Comparison of ENCODE assay signal across 8 cellular contexts in the genomic region with DNA sequence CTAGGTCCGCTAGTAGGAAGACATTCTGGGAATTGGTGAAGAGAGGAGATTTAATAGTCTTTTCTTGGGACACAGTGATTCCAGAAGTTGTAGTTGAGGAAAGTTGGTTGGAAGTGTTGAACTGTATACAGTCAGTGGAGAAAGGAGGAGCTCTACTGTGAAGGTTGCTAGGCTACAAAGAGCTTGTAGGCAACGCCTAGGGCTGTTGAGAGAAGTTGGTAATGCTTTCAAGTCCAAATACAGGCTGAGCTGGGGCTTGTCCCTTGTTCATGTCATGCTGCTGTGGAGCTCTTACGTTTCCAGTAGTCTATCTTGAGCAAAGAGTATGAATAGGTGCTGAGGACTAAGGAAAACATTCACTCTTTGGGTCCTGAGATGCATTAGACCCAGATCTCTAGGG. TPM values are rescaled to one million over a fixed set of nuclear protein-coding genes. Genes with fewer than 3 reads are reported as not detected.
DNase-seq lines count a peak whose midpoint lies in the region; ATAC-seq, FAIRE-seq and TF ChIP-seq lines count a peak whose summit lies in the region.

No MANE protein-coding gene starts in this region.

- no peaks in the 10 kb centered on the region for H3K36me3 Mint-ChIP-seq in natural killer cell

- H3K27ac ChIP-seq in OCI-LY1 (ENCODE audit: low read depth, low read length, poor library complexity, severe bottlenecking) (no peak overlapping the region), endothelial cell of umbilical vein (ENCODE audit: insufficient read depth, low read depth, low read length) (no peak overlapping the region)

- H3K9ac ChIP-seq in OCI-LY1 (ENCODE audit: low read length): peak overlapping the region; percentile 66; the same call in 1 of the 2 replicates
- no peak overlapping the region for H3K9ac ChIP-seq in endothelial cell of umbilical vein (replicated peaks; ENCODE audit: extremely low read depth, insufficient read depth, low read length)

- dilution Hi-C loops in endothelial cell of umbilical vein (cut with MboI; ENCODE audit: extremely low pct_ligation_motif_present, low sequenced_read_pairs): no loop called here

- TF ChIP-seq POLR2A in endothelial cell of umbilical vein (IDR thresholded peaks at IDR 0.05; ENCODE audit: low read depth, low read length): no peak

- POLR2A ChIA-PET in endothelial cell of umbilical vein (lab: Charles Lee): no interaction called here

- H3K27me3 ChIP-seq in OCI-LY1 (ENCODE audit: insufficient read depth, low read length) (no peaks in the 10 kb centered on the region), endothelial cell of umbilical vein (ENCODE audit: control insufficient read depth in 2 of 2, insufficient read depth in 2 of 2, low read length in 2 of 2) (no peaks in the 10 kb centered on the region)

- no peak for DNase-seq in endothelial cell of umbilical vein (ENCODE audit: low read depth, low spot score)
- no peak for DNase-seq in natural killer cell
- no peak for DNase-seq in activated gamma-delta T cell (lab: John Stamatoyannopoulos, UW)
- no peak for DNase-seq in NK-92 (lab: John Stamatoyannopoulos, UW; ENCODE audit: unreplicated experiment)
- DNase-seq in RPMI8226: no peak
- no peak for DNase-seq in NK-92 treated with Interleukin-12 subunit alpha and Interleukin-12 subunit beta, amount 100 ng/mL, for 24 hours (lab: John Stamatoyannopoulos, UW)

- CTCF ChIA-PET in endothelial cell of umbilical vein (lab: Charles Lee): interaction anchor here (0.7 to 2.0 kb wide), 7 partner anchors 10 to 340 kb away, joined by 3 to 6 read pairs (median 3); no protein-coding TSS in a partner anchor

- peaks cover 15% of the 10 kb centered on the region for H3K4me1 ChIP-seq in OCI-LY1 (ENCODE audit: insufficient read depth, low read length, severe bottlenecking)
- H3K4me1 ChIP-seq in endothelial cell of umbilical vein (ENCODE audit: control insufficient read depth, extremely low read depth, insufficient read depth, low read length): peaks cover 7% of the 10 kb centered on the region

- H4K20me1 ChIP-seq in OCI-LY1 (ENCODE audit: insufficient read depth, low read length): no peaks in the 10 kb centered on the region
- peaks cover 2% of the 10 kb centered on the region for H4K20me1 ChIP-seq in endothelial cell of umbilical vein (replicated peaks; ENCODE audit: control insufficient read depth, extremely low read depth, insufficient read depth, low read length)

- peaks cover 4 to 7% of the 10 kb centered on the region in 2 donors for H3K27me3 Mint-ChIP-seq in natural killer cell (ENCODE audit: low read depth in 2 of 2)

- H3K27ac Mint-ChIP-seq in natural killer cell: peak overlapping the region; percentile 74 to 94

- H2AFZ ChIP-seq in OCI-LY1 (ENCODE audit: low read length): no peak overlapping the region
- no peak overlapping the region for H2AFZ ChIP-seq in endothelial cell of umbilical vein (ENCODE audit: low read depth, low read length)

- no peaks in the 10 kb centered on the region for H3K9me2 ChIP-seq in OCI-LY1 (ENCODE audit: low read depth, low read length)

- H3K9me1 ChIP-seq in endothelial cell of umbilical vein (replicated peaks; ENCODE audit: control insufficient read depth, extremely low read depth, insufficient read depth, low read length): no peaks in the 10 kb centered on the region

- H3F3A ChIP-seq in OCI-LY1 (ENCODE audit: insufficient read depth, low read length): no peaks in the 10 kb centered on the region

- TF ChIP-seq CTCF in OCI-LY1 (IDR thresholded peaks at IDR 0.05; ENCODE audit: low read length): no peak
- no peak for TF ChIP-seq CTCF in endothelial cell of umbilical vein (IDR thresholded peaks at IDR 0.05; ENCODE audit: extremely low read depth in 1 of 2, insufficient read depth in 1 of 2, low read depth in 1 of 2, low read length in 2 of 2)
- no peak for TF ChIP-seq CTCF in natural killer cell (IDR thresholded peaks at IDR 0.05)

- ATAC-seq in natural killer cell: peak in 1 of 3 donors; percentile 51

- no TSS peak for BruUV-seq in endothelial cell of umbilical vein (replicated peaks; lab: Mats Ljungman, UMichigan)

- H3K9me3 Mint-ChIP-seq in natural killer cell: no peaks in the 10 kb centered on the region

- intact Hi-C loops in endothelial cell of umbilical vein (cut with micrococcal nuclease): loop anchor here (2.0 kb wide), 1 partner anchor 14 kb away; no protein-coding TSS in a partner anchor
- intact Hi-C loops in natural killer cell (cut with micrococcal nuclease): no loop called here

- no peaks in the 10 kb centered on the region for H3K36me3 ChIP-seq in OCI-LY1 (ENCODE audit: insufficient read depth, low read length)
- H3K36me3 ChIP-seq in endothelial cell of umbilical vein (ENCODE audit: control insufficient read depth in 2 of 2, extremely low read depth in 1 of 2, insufficient read depth in 2 of 2, low read length in 2 of 2): no peaks in the 10 kb centered on the region

- H3K4me2 ChIP-seq in OCI-LY1 (ENCODE audit: low read length) (peak overlapping the region; percentile 64), endothelial cell of umbilical vein (ENCODE audit: insufficient read depth, low read length) (peak overlapping the region; percentile 49)

- H3K79me2 ChIP-seq in OCI-LY1 (ENCODE audit: insufficient read depth, low read length) (peaks cover 17% of the 10 kb centered on the region; the same call in 1 of the 2 replicates), endothelial cell of umbilical vein (ENCODE audit: control insufficient read depth, insufficient read depth, low read length) (peaks cover 20% of the 10 kb centered on the region)

- H3K4me3 Mint-ChIP-seq in natural killer cell: peak overlapping the region; percentile 83

- peak overlapping the region; percentile 80 for H3K4me3 ChIP-seq in GM08714 (ENCODE audit: low read length)
- peak overlapping the region; percentile 76 for H3K4me3 ChIP-seq in OCI-LY1 (ENCODE audit: low read depth, low read length, poor library complexity, severe bottlenecking)
- peak overlapping the region in 2 of 3 experiments; percentile 56 to 95 for H3K4me3 ChIP-seq in endothelial cell of umbilical vein (replicated peaks in 1 of 3; ENCODE audit: insufficient read depth in 1 of 3, low read depth in 1 of 3, low read length in 3 of 3)

- H3K9me3 ChIP-seq in OCI-LY1 (ENCODE audit: low read length) (no peaks in the 10 kb centered on the region), endothelial cell of umbilical vein (replicated peaks; ENCODE audit: control insufficient read depth, insufficient read depth, low read length) (no peaks in the 10 kb centered on the region)

- FAIRE-seq in endothelial cell of umbilical vein (lab: Jason Lieb, UNC): no peak

- peaks cover 38 to 43% of the 10 kb centered on the region in 2 donors for H3K4me1 Mint-ChIP-seq in natural killer cell

TF ChIP-seq in endothelial cell of umbilical vein, 7 proteins besides CTCF, POLR2A, EP300 and RAD21:
- TF ChIP-seq EZH2 (IDR thresholded peaks at IDR 0.05; ENCODE audit: borderline replicate concordance, low read depth, low read length, severe bottlenecking) (no peak), GATA2 (IDR thresholded peaks at IDR 0.05; ENCODE audit: insufficient read depth, insufficient read length, low read depth, low read length) (no peak), JUN (IDR thresholded peaks at IDR 0.05; ENCODE audit: borderline replicate concordance, insufficient read depth, insufficient read length, low read depth) (no peak), POLR2AphosphoS5 (IDR thresholded peaks at IDR 0.05; ENCODE audit: insufficient read depth, low read depth, low read length) (no peak), MYC (IDR thresholded peaks at IDR 0.05; ENCODE audit: low read depth, low read length) (no peak), FOS (IDR thresholded peaks at IDR 0.05; ENCODE audit: borderline replicate concordance, insufficient read depth, low read length) (no peak)
- TF ChIP-seq, protein P1, sequence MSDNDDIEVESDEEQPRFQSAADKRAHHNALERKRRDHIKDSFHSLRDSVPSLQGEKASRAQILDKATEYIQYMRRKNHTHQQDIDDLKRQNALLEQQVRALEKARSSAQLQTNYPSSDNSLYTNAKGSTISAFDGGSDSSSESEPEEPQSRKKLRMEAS (IDR thresholded peaks at IDR 0.05; ENCODE audit: insufficient read depth, insufficient read length): no peak

RNA-seq across cellular contexts. Expression of a gene that starts 1.1 kb away (rescaled TPM):
- 19.5 and 19.7 TPM in 2 replicates for total RNA-seq in endothelial cell of umbilical vein
- 4.6 and 5.6 TPM in 2 replicates for polyA plus RNA-seq in endothelial cell of umbilical vein
- polyA plus RNA-seq in endothelial cell of umbilical vein (2011; cell fraction: cytosol; rRNA removed): 5.4 and 6.0 TPM in 2 replicates
- polyA plus RNA-seq in endothelial cell of umbilical vein (2011; cell fraction: nucleus; rRNA removed): 21.3 and 26.3 TPM in 2 replicates
- 12.4 and 13.2 TPM in 2 replicates for polyA plus RNA-seq in endothelial cell of umbilical vein (2012)
- 21.8 and 22.7 TPM in 2 replicates for polyA minus RNA-seq in endothelial cell of umbilical vein
- 5.0 TPM for polyA minus RNA-seq in endothelial cell of umbilical vein (2011; cell fraction: cytosol; rRNA and poly(A)+ RNA removed)
- polyA minus RNA-seq in endothelial cell of umbilical vein (2011; cell fraction: nucleus; rRNA and poly(A)+ RNA removed): 46.0 and 64.7 TPM in 2 replicates
- 10 to 100 TPM; 34.0 to 40.2 (median 37.9) TPM for total RNA-seq in natural killer cell
